16 cellular contexts compared by ENCODE assay signal in genomic region chr4:158819942-158820786, GRCh38. TPM values are rescaled to one million over a fixed set of nuclear protein-coding genes. Genes with fewer than 3 reads are reported as not detected.
DNase-seq lines count a peak whose midpoint lies in the region; ATAC-seq and TF ChIP-seq lines count a peak whose summit lies in the region.
"Had no signal": no experiment of that assay in that cellular context is flagged by ENCODE, and none has a peak within 500 bp of the region (broad histone marks: within the 10 kb centered on the region; RNA-seq: fewer than 3 reads in every experiment).

No MANE protein-coding gene starts in this region.

- intact Hi-C loops in Calu3 (cut with micrococcal nuclease; ENCODE audit: unreplicated experiment), result no loop called here

- CTCF ChIA-PET in Calu3 (lab: Charles Lee), result no interaction called here

- H3K4me1 Mint-ChIP-seq in Calu3 (ENCODE audit: low read depth, unreplicated experiment) (peaks cover 71% of the 10 kb centered on the region), progenitor cell of endocrine pancreas (ENCODE audit: low read depth) (peaks cover 42% of the 10 kb centered on the region)

- TF ChIP-seq CTCF in Calu3 (IDR thresholded peaks at IDR 0.05; ENCODE audit: unreplicated experiment) (no peak), progenitor cell of endocrine pancreas (IDR thresholded peaks at IDR 0.05; ENCODE audit: unreplicated experiment) (no peak)

- DNase-seq in Calu3, result no peak
- DNase-seq in SK-MEL-5 (ENCODE audit: low read depth, low spot score), result peak; percentile 23
- peak; percentile 47 for DNase-seq in foreskin melanocyte
- no peak for DNase-seq in progenitor cell of endocrine pancreas (ENCODE audit: low spot score, unreplicated experiment)
- no peak for DNase-seq in NK-92 (lab: John Stamatoyannopoulos, UW; ENCODE audit: unreplicated experiment)
- DNase-seq in midbrain (lab: John Stamatoyannopoulos, UW), result no peak
- DNase-seq in HUDEP-2 (lab: John Stamatoyannopoulos, UW; ENCODE audit: unreplicated experiment in 76 of 76), result no peak
- DNase-seq: anterior cingulate cortex; CD4-positive, CD25-positive, alpha-beta regulatory T cell; GDM1; hypothalamus; mesendoderm; NCI-H1092 treated with DMSO at 0.1 percent for 48 hours; NCI-H524; RPMI8226 had no signal

- no peaks in the 10 kb centered on the region for H3K9me3 Mint-ChIP-seq in Calu3 (ENCODE audit: low read depth, unreplicated experiment)
- no peaks in the 10 kb centered on the region for H3K9me3 Mint-ChIP-seq in progenitor cell of endocrine pancreas (ENCODE audit: low read depth)
- H3K9me3 Mint-ChIP-seq: CD4-positive, CD25-positive, alpha-beta regulatory T cell had no signal

- H3K4me3 Mint-ChIP-seq in Calu3 (ENCODE audit: low read depth, unreplicated experiment) (peak overlapping the region; percentile 10), progenitor cell of endocrine pancreas (ENCODE audit: low read depth) (no peak overlapping the region)
- H3K4me3 Mint-ChIP-seq: CD4-positive, CD25-positive, alpha-beta regulatory T cell had no signal

- no peak for ATAC-seq in HG03175 (IDR thresholded peaks at IDR 0.05; ENCODE audit: unreplicated experiment)

- in situ Hi-C loops in SK-MEL-5 (cut with HindIII; ENCODE audit: low pct_unique_long_range_greater_than_20kb, low sequenced_read_pairs), result no loop called here

- H3K36me3 Mint-ChIP-seq in Calu3 (ENCODE audit: insufficient read depth, unreplicated experiment) (peaks cover 20% of the 10 kb centered on the region), progenitor cell of endocrine pancreas (ENCODE audit: insufficient read depth) (no peaks in the 10 kb centered on the region)

- H3K27ac Mint-ChIP-seq in Calu3 (ENCODE audit: unreplicated experiment) (peak overlapping the region; percentile 88), progenitor cell of endocrine pancreas (peak overlapping the region; percentile 45)

- no TSS peak for BruUV-seq in Calu3 (replicated peaks; lab: Mats Ljungman, UMichigan)

- H3K27me3 Mint-ChIP-seq in Calu3 (ENCODE audit: unreplicated experiment) (no peaks in the 10 kb centered on the region), progenitor cell of endocrine pancreas (no peaks in the 10 kb centered on the region)
- H3K27me3 Mint-ChIP-seq: CD4-positive, CD25-positive, alpha-beta regulatory T cell had no signal

RNA-seq across cellular contexts. Expression of gene FNIP2, which starts 51.3 kb away (rescaled TPM):
- total RNA-seq in Calu3 (2022) (35.3 and 38.7 TPM in 2 replicates), progenitor cell of endocrine pancreas (53.8 and 56.0 TPM in 2 replicates)
- 39.7 and 42.9 TPM in 2 replicates for total RNA-seq in SK-MEL-5 (2014; rRNA removed; shearing (Covaris generic))
- 13.5 and 21.3 TPM in 2 replicates for polyA plus RNA-seq in SK-MEL-5 (2015; cell fraction: cytosol; rRNA removed)
- polyA plus RNA-seq in SK-MEL-5 (2015; cell fraction: nucleus; rRNA removed), result 15.8 and 19.6 TPM in 2 replicates

Comparison
In these comparisons a context has a peak if more than half of its experiments do, and no peak if none do; other contexts are left out.
1. DNase-seq: peak in SK-MEL-5 (single experiment) and foreskin melanocyte (single experiment); none in Calu3 (single experiment), progenitor cell of endocrine pancreas (single experiment), NK-92 (single experiment), midbrain (single experiment) and HUDEP-2 (0 of 76).